In genomic region chr9:134139081-134139480, GRCh38 we compare ENCODE assay signal across 17 cellular contexts. TPM values are rescaled to one million over a fixed set of nuclear protein-coding genes. Genes with fewer than 3 reads are reported as not detected.
A peak's percentile ranks its signal among the peaks of the same experiment; 100 is the strongest.
DNase-seq lines count a peak whose midpoint lies in the region; ATAC-seq, FAIRE-seq and TF ChIP-seq lines count a peak whose summit lies in the region.
"Had no signal": no experiment of that assay in that cellular context is flagged by ENCODE, and none has a peak within 500 bp of the region (broad histone marks: within the 10 kb centered on the region; RNA-seq: fewer than 3 reads in every experiment).

No MANE protein-coding gene starts in this region.

- DNase-seq in AG04450 (ENCODE audit: low read depth, low spot score) (no peak), GM03348 (ENCODE audit: low spot score) (peak; percentile 71), cardiac fibroblast (ENCODE audit: low read depth in 2 of 2) (peak; percentile 13 to 52), kidney (peak; percentile 78), NCI-H82 (lab: John Stamatoyannopoulos, UW) (no peak), D721Med (ENCODE audit: insufficient read length, low spot score) (no peak), NOMO-1 (lab: John Stamatoyannopoulos, UW; ENCODE audit: unreplicated experiment in 2 of 2) (no peak)
- DNase-seq: activated effector memory CD4-positive, alpha-beta T cell treated with anti-CD3 and anti-CD28 coated beads, Interleukin-2, amount 50 U/mL, for 16 hours; CD8-positive, alpha-beta T cell; left lung; NCI-H146; NCI-H526; stimulated activated naive CD4-positive, alpha-beta T cell treated with Interleukin-2 at 50 U/mL for 16 hours had no signal

- FAIRE-seq in kidney (lab: Jason Lieb, UNC) (no peak), D721Med (lab: Jason Lieb, UNC) (no peak)
- FAIRE-seq: colon had no signal

- intact Hi-C loops in kidney (cut with DNase I) = no loop called here

- no peak for ATAC-seq in GM21723 (IDR thresholded peaks at IDR 0.05; ENCODE audit: unreplicated experiment)
- ATAC-seq: CD8-positive, alpha-beta T cell; left lung had no signal

- TF ChIP-seq CTCF in AG04450 (IDR thresholded peaks at IDR 0.05; ENCODE audit: low read depth, low read length) (no peak), cardiac fibroblast (IDR thresholded peaks at IDR 0.05; ENCODE audit: low read depth, low read length) (no peak), kidney (IDR thresholded peaks at IDR 0.05; ENCODE audit: borderline replicate concordance, extremely low read depth, insufficient read depth) (no peak), D721Med (IDR thresholded peaks at IDR 0.05; ENCODE audit: insufficient read depth, missing control alignments) (no peak)

- CTCF ChIA-PET in AG04450 (lab: Charles Lee) = no interaction called here

- H3K9me3 ChIP-seq in AG04450 (ENCODE audit: control insufficient read depth, insufficient read depth, low read length) (peaks cover 3% of the 10 kb centered on the region; the same call in 1 of the 2 replicates), kidney (ENCODE audit: control insufficient read depth in 1 of 2, low read length in 2 of 2) (no peaks in the 10 kb centered on the region)
- H3K9me3 ChIP-seq: left lung, SJSA1 had no signal

- peak overlapping the region; percentile 11 for H3K27ac ChIP-seq in AG04450 (ENCODE audit: low read depth, low read length)
- no peak overlapping the region for H3K27ac ChIP-seq in kidney (ENCODE audit: low read depth in 2 of 2, low read length in 2 of 2)
- H3K27ac ChIP-seq: left lung, SJSA1 had no signal

- H3K27me3 ChIP-seq in AG04450 (ENCODE audit: control insufficient read depth, insufficient read depth, low read length) = no peaks in the 10 kb centered on the region
- H3K27me3 ChIP-seq: left lung, SJSA1 had no signal

- H3K4me1 ChIP-seq in kidney (ENCODE audit: control insufficient read depth in 1 of 2, insufficient read depth in 1 of 2, low read depth in 1 of 2, low read length in 2 of 2) = peaks cover 9 to 27% of the 10 kb centered on the region in 2 donors

- H3K36me3 ChIP-seq in kidney (ENCODE audit: control insufficient read depth in 1 of 2, insufficient read depth in 2 of 2, low read length in 2 of 2) = peaks cover 13 to 16% of the 10 kb centered on the region in 2 donors

- POLR2A ChIA-PET in AG04450 (lab: Yijun Ruan, JAX) = no interaction called here

- no peak overlapping the region for H3K9ac ChIP-seq in kidney (ENCODE audit: low read length in 2 of 2)

- H3K4me3 ChIP-seq in AG04450 (ENCODE audit: low read depth, low read length) (peak overlapping the region; percentile 25), cardiac fibroblast (replicated peaks in 1 of 2; ENCODE audit: low read depth in 2 of 2, low read length in 2 of 2) (no peak overlapping the region), kidney (ENCODE audit: low read length in 2 of 2) (no peak overlapping the region)
- H3K4me3 ChIP-seq: left lung, SJSA1 had no signal

RNA-seq across cellular contexts. Expression of gene WDR5, which starts 3.2 kb away (rescaled TPM):
- 22.3 and 22.7 TPM in 2 replicates for polyA plus RNA-seq in AG04450 (2011; rRNA removed)
- 13.6 TPM in 2 replicates for polyA minus RNA-seq in AG04450 (2011; rRNA and poly(A)+ RNA removed)
- total RNA-seq in kidney = 25.4 TPM
- 18.8 TPM for polyA plus RNA-seq in kidney (ENCODE audit: insufficient read depth, low read depth, low replicate concordance)

RNA-seq across cellular contexts. Expression of gene RNU6ATAC, which starts 25.3 kb away (rescaled TPM):
- polyA plus RNA-seq in AG04450 (2011; rRNA removed) = not detected in 2 replicates
- polyA minus RNA-seq in AG04450 (2011; rRNA and poly(A)+ RNA removed) = under 0.01 TPM in 2 replicates
- total RNA-seq in kidney = 232 TPM
- not detected for polyA plus RNA-seq in kidney (ENCODE audit: insufficient read depth, low read depth, low replicate concordance)
- total RNA-seq: omental fat pad, SJSA1 had no signal

Comparison
In these comparisons a context has a peak if more than half of its experiments do, and no peak if none do; other contexts are left out.
1. DNase-seq: peak in GM03348 (single experiment), cardiac fibroblast (2 of 2) and kidney (single experiment); none in AG04450 (single experiment), NCI-H82 (single experiment), D721Med (single experiment) and NOMO-1 (0 of 2).